In the genomic region with DNA sequence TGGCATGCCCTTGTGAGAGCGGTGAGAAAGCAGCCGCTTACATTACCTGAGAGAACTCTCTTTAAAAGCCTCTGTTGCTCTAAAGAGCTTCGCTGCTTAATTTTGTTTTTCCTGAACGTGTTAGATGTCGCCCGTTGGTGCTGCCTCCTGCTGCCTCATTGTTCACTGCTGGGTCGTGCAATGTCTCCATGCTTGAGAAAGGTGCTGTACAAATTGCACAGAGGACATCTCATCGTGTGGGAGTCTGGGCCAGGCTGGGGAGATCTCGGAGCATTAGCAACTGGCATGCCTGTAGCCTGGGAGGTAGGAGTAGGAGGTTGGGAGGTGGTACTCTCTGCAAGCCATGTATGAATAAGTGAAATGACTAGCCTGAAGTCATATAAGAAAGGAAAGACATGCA, we compare ENCODE assay signal across 24 cellular contexts.
A peak's percentile ranks its signal among the peaks of the same experiment; 100 is the strongest.
DNase-seq lines count a peak whose midpoint lies in the region; ATAC-seq, FAIRE-seq and TF ChIP-seq lines count a peak whose summit lies in the region.
"Had no signal": no experiment of that assay in that cellular context is flagged by ENCODE, and none has a peak within 500 bp of the region (broad histone marks: within the 10 kb centered on the region; RNA-seq: fewer than 3 reads in every experiment).

No MANE protein-coding gene starts in this region.

- H2BK120ac ChIP-seq in H1 (replicated peaks; ENCODE audit: low read depth, low read length) = no peak overlapping the region
- no peak overlapping the region for H2BK120ac ChIP-seq in neuronal stem cell (ENCODE audit: low read depth, low read length)

- H3K27ac ChIP-seq in H1 (ENCODE audit: low read depth, low read length) (no peak overlapping the region), neuronal stem cell (replicated peaks; ENCODE audit: low read length) (no peak overlapping the region), temporal lobe (ENCODE audit: low read depth, low read length) (peak overlapping the region; percentile 27)
- H3K27ac ChIP-seq: A549; BLaER1 treated with 17β-estradiol and CSF1 and Interleukin-3, amounts not matched to agents 10 nM and 100 nM had no signal

- H3K4me3 ChIP-seq in H1 (ENCODE audit: extremely low read depth in 1 of 4, insufficient read depth in 2 of 4, low read depth in 3 of 4, low read length in 4 of 4) = no peak overlapping the region
- H3K4me3 ChIP-seq in neuronal stem cell (ENCODE audit: low read length in 2 of 2) = no peak overlapping the region
- H3K4me3 ChIP-seq: A549; BLaER1 treated with 17β-estradiol and CSF1 and Interleukin-3, amounts not matched to agents 10 nM and 100 nM; HAP-1 had no signal

- H2BK5ac ChIP-seq in H1 (ENCODE audit: low read depth, low read length) (no peak overlapping the region), neuronal stem cell (ENCODE audit: low read length) (no peak overlapping the region)

- H3K9me3 Mint-ChIP-seq in activated CD8-positive, alpha-beta T cell treated with anti-CD3 and anti-CD28 coated beads for 36 hours = peaks cover 2% of the 10 kb centered on the region

- no peaks in the 10 kb centered on the region for H3K27me3 Mint-ChIP-seq in activated CD8-positive, alpha-beta T cell treated with anti-CD3 and anti-CD28 coated beads for 36 hours
- H3K27me3 Mint-ChIP-seq: CD4-positive, alpha-beta T cell had no signal

- H3K27me3 ChIP-seq in H1 (replicated peaks in 1 of 4; ENCODE audit: control insufficient read depth in 3 of 4, extremely low read depth in 1 of 4, insufficient read depth in 3 of 4, low read length in 3 of 4) (no peaks in the 10 kb centered on the region), neuronal stem cell (ENCODE audit: control insufficient read depth in 3 of 3, insufficient read depth in 3 of 3, low read depth in 1 of 3, low read length in 3 of 3) (no peaks in the 10 kb centered on the region)
- H3K27me3 ChIP-seq: BE2C; BLaER1 treated with 17β-estradiol and CSF1 and Interleukin-3, amounts not matched to agents 10 nM and 100 nM had no signal

- H3K18ac ChIP-seq in H1 (ENCODE audit: extremely low read depth, low read length) = no peak overlapping the region
- no peak overlapping the region for H3K18ac ChIP-seq in neuronal stem cell (ENCODE audit: low read length)

- H3K4me1 ChIP-seq in H1 (replicated peaks in 1 of 4; ENCODE audit: control insufficient read depth in 3 of 4, insufficient read depth in 4 of 4, low read length in 3 of 4) (no peaks in the 10 kb centered on the region), neuronal stem cell (ENCODE audit: control insufficient read depth in 2 of 2, insufficient read depth in 1 of 2, low read depth in 1 of 2, low read length in 2 of 2) (peaks cover 2 to 3% of the 10 kb centered on the region in 2 donors)
- H3K4me1 ChIP-seq: A549; BE2C; BLaER1 treated with 17β-estradiol and CSF1 and Interleukin-3, amounts not matched to agents 10 nM and 100 nM; HAP-1 had no signal

- intact Hi-C loops in activated CD8-positive, alpha-beta T cell treated with anti-CD3 and anti-CD28 coated beads for 36 hours (cut with micrococcal nuclease) = no loop called here

- H3K36me3 ChIP-seq in H1 (ENCODE audit: control insufficient read depth in 2 of 4, insufficient read depth in 4 of 4, low read length in 3 of 4) (no peaks in the 10 kb centered on the region), neuronal stem cell (replicated peaks in 1 of 2; ENCODE audit: control insufficient read depth in 2 of 2, insufficient read depth in 2 of 2, low read length in 2 of 2) (peaks cover 0 to 12% of the 10 kb centered on the region in 2 donors)
- H3K36me3 ChIP-seq: BE2C; BLaER1 treated with 17β-estradiol and CSF1 and Interleukin-3, amounts not matched to agents 10 nM and 100 nM; HAP-1 had no signal

- H3K4ac ChIP-seq in H1 (replicated peaks; ENCODE audit: insufficient read length, low read depth, low read length) = no peak overlapping the region
- no peak overlapping the region for H3K4ac ChIP-seq in neuronal stem cell (ENCODE audit: low read length)

- DNase-seq in NCI-H146 (lab: John Stamatoyannopoulos, UW) (peak; percentile 67), H1 (ENCODE audit: low read depth in 1 of 2, low spot score in 2 of 2) (no peak), neuronal stem cell (ENCODE audit: low spot score) (no peak), HuH-7 (ENCODE audit: low spot score) (no peak), NCI-H2107 (lab: John Stamatoyannopoulos, UW) (no peak)
- no peak for DNase-seq in activated CD8-positive, alpha-beta T cell treated with anti-CD3 and anti-CD28 coated beads for 36 hours
- DNase-seq: 8988T; ACHN; AML-193; BE2C; Calu3; CD4-positive, alpha-beta T cell; COR-L47; DMS53; DMS79 treated with DMSO at 0.1 percent for 48 hours; GF-D8; HFFc6 had no signal

- peak overlapping the region; percentile 20; the same call in 1 of the 2 replicates for H2AFZ ChIP-seq in H1 (ENCODE audit: low read length)
- H2AFZ ChIP-seq in neuronal stem cell (ENCODE audit: low read length) = no peak overlapping the region

- no peak overlapping the region for H2BK20ac ChIP-seq in H1 (ENCODE audit: low read length)

- H2BK15ac ChIP-seq in H1 (ENCODE audit: low read length) (no peak overlapping the region), neuronal stem cell (ENCODE audit: low read length) (no peak overlapping the region)

- no peak for FAIRE-seq in H1 (lab: Jason Lieb, UNC)
- FAIRE-seq: A549, GM12891, GM18507 had no signal

- no peak overlapping the region for H2BK12ac ChIP-seq in H1 (ENCODE audit: low read depth, low read length)
- no peak overlapping the region for H2BK12ac ChIP-seq in neuronal stem cell (ENCODE audit: low read length)

- H4K5ac ChIP-seq in H1 (ENCODE audit: insufficient read length, low read depth, low read length) = no peak overlapping the region

- no peak overlapping the region for H3K4me3 Mint-ChIP-seq in activated CD8-positive, alpha-beta T cell treated with anti-CD3 and anti-CD28 coated beads for 36 hours
- H3K4me3 Mint-ChIP-seq: CD14-positive monocyte; CD4-positive, alpha-beta T cell; HFFc6 had no signal

- H4K20me1 ChIP-seq in H1 (replicated peaks in 1 of 2; ENCODE audit: control insufficient read depth in 1 of 2, insufficient read depth in 2 of 2, low read length in 2 of 2) = no peaks in the 10 kb centered on the region
- H4K20me1 ChIP-seq: BLaER1 treated with 17β-estradiol and CSF1 and Interleukin-3, amounts not matched to agents 10 nM and 100 nM had no signal

- H3K4me1 Mint-ChIP-seq in activated CD8-positive, alpha-beta T cell treated with anti-CD3 and anti-CD28 coated beads for 36 hours (ENCODE audit: low read depth) = no peaks in the 10 kb centered on the region
- H3K4me1 Mint-ChIP-seq: CD14-positive monocyte had no signal

- H3K14ac ChIP-seq in H1 (ENCODE audit: insufficient read length) = no peak overlapping the region
- H3K14ac ChIP-seq in neuronal stem cell (ENCODE audit: low read length) = no peak overlapping the region

- no peak for TF ChIP-seq EP300 in H1 (IDR thresholded peaks at IDR 0.05; ENCODE audit: borderline replicate concordance in 1 of 2, low read depth in 2 of 2, low read length in 2 of 2)

- no peak overlapping the region for H3K56ac ChIP-seq in H1 (replicated peaks; ENCODE audit: insufficient read length, low read depth, low read length)

- no peak overlapping the region for H3K4me2 ChIP-seq in H1 (ENCODE audit: insufficient read depth in 1 of 2, low read depth in 2 of 2, low read length in 2 of 2)
- H3K4me2 ChIP-seq in neuronal stem cell (ENCODE audit: insufficient read depth, low read length, poor library complexity, severe bottlenecking) = no peak overlapping the region
- H3K4me2 ChIP-seq: A549; BLaER1 treated with 17β-estradiol and CSF1 and Interleukin-3, amounts not matched to agents 10 nM and 100 nM had no signal

- no peak overlapping the region for H2AK5ac ChIP-seq in H1 (ENCODE audit: low read depth, low read length)
- H2AK5ac ChIP-seq in neuronal stem cell (ENCODE audit: low read depth, low read length) = no peak overlapping the region

- no peaks in the 10 kb centered on the region for H3K36me3 Mint-ChIP-seq in activated CD8-positive, alpha-beta T cell treated with anti-CD3 and anti-CD28 coated beads for 36 hours (ENCODE audit: low read depth)
- H3K36me3 Mint-ChIP-seq: CD14-positive monocyte had no signal

- 95% methylated on average over 9 of the region's 9 CpGs; no CpG with 5 or more reads in 1 of the 2 experiments for WGBS in H1 (ENCODE audit: extremely low coverage in 1 of 2, insufficient coverage in 1 of 2, insufficient read length in 1 of 2, insufficient replicate concordance in 2 of 2, low coverage in 1 of 2, low lambda C conversion rate in 2 of 2, missing lambda C conversion rate in 1 of 2), 2 experiments
- WGBS in neuronal stem cell (ENCODE audit: extremely low coverage in 2 of 2, insufficient read length in 2 of 2, insufficient replicate concordance in 1 of 2), 2 donors = no CpG with 5 or more reads among the region's 9 CpGs

- CTCF ChIA-PET in H1 (lab: Charles Lee; ENCODE audit: partially characterized antibody) = interaction anchor here (1.1 to 2.5 kb wide), 2 partner anchors 13 to 480 kb away, joined by 3 to 5 read pairs; no protein-coding TSS in a partner anchor
- CTCF ChIA-PET in activated CD8-positive, alpha-beta T cell treated with anti-CD3 and anti-CD28 coated beads for 36 hours (lab: Charles Lee) = no interaction called here

- no peaks in the 10 kb centered on the region for H3K23me2 ChIP-seq in H1 (ENCODE audit: low read depth, low read length)

- no peak for TF ChIP-seq POLR2A in H1 (IDR thresholded peaks at IDR 0.05; ENCODE audit: control extremely low read depth in 1 of 2, low read depth in 2 of 2, low read length in 2 of 2)

- POLR2A ChIA-PET in H1 (lab: Charles Lee; ENCODE audit: partially characterized antibody) = no interaction called here
- POLR2A ChIA-PET in activated CD8-positive, alpha-beta T cell treated with anti-CD3 and anti-CD28 coated beads for 36 hours (lab: Charles Lee) = no interaction called here

- no peak for ATAC-seq in activated CD8-positive, alpha-beta T cell treated with anti-CD3 and anti-CD28 coated beads for 36 hours
- ATAC-seq: A549 had no signal

- no peaks in the 10 kb centered on the region for H3K79me2 ChIP-seq in H1 (ENCODE audit: control insufficient read depth in 1 of 2, insufficient read depth in 2 of 2, low read length in 2 of 2)

- no peak overlapping the region for H4K8ac ChIP-seq in H1 (ENCODE audit: extremely low read depth, insufficient read depth, low read length)
- H4K8ac ChIP-seq in neuronal stem cell (ENCODE audit: low read depth, low read length) = no peak overlapping the region

- TF ChIP-seq RAD21 in H1 (IDR thresholded peaks at IDR 0.05 in 1 of 2, conservative IDR thresholded peaks at IDR 0.05 in 1 of 2; ENCODE audit: low read depth in 2 of 2, low read length in 2 of 2) = no peak

- H4K91ac ChIP-seq in H1 (replicated peaks; ENCODE audit: insufficient read length, low read length) = no peak overlapping the region
- H4K91ac ChIP-seq in neuronal stem cell (ENCODE audit: low read depth, low read length, poor library complexity) = no peak overlapping the region

- no peaks in the 10 kb centered on the region for H3K9me3 ChIP-seq in H1 (ENCODE audit: insufficient read depth in 2 of 2, low read depth in 1 of 2, low read length in 1 of 2)
- no peaks in the 10 kb centered on the region for H3K9me3 ChIP-seq in neuronal stem cell (replicated peaks in 1 of 2; ENCODE audit: control insufficient read depth in 2 of 2, insufficient read depth in 1 of 2, low read depth in 1 of 2, low read length in 2 of 2)
- H3K9me3 ChIP-seq: A549; BE2C; BLaER1 treated with 17β-estradiol and CSF1 and Interleukin-3, amounts not matched to agents 10 nM and 100 nM had no signal

- no peak overlapping the region for H3K27ac Mint-ChIP-seq in activated CD8-positive, alpha-beta T cell treated with anti-CD3 and anti-CD28 coated beads for 36 hours
- H3K27ac Mint-ChIP-seq: CD14-positive monocyte; CD4-positive, alpha-beta T cell; HFFc6 had no signal

- no peaks in the 10 kb centered on the region for H3K79me1 ChIP-seq in H1 (ENCODE audit: low read depth, low read length)
- H3K79me1 ChIP-seq in neuronal stem cell (ENCODE audit: low read depth, low read length) = no peaks in the 10 kb centered on the region

- no peak for TF ChIP-seq CTCF in H1 (IDR thresholded peaks at IDR 0.05; ENCODE audit: control extremely low read depth in 1 of 3, insufficient read depth in 1 of 3, low read depth in 1 of 3, low read length in 3 of 3)
- no peak for TF ChIP-seq CTCF in activated CD8-positive, alpha-beta T cell treated with anti-CD3 and anti-CD28 coated beads for 36 hours (IDR thresholded peaks at IDR 0.05)

- H3K23ac ChIP-seq in H1 (ENCODE audit: insufficient read length) (no peak overlapping the region), neuronal stem cell (ENCODE audit: low read depth, low read length, poor library complexity) (no peak overlapping the region)

- H3K9ac ChIP-seq in H1 (replicated peaks in 1 of 4; ENCODE audit: extremely low read depth in 1 of 4, low read depth in 3 of 4, low read length in 3 of 4) (no peak overlapping the region), neuronal stem cell (ENCODE audit: low read depth, low read length, poor library complexity) (peak overlapping the region; percentile 9)
- H3K9ac ChIP-seq: BLaER1 treated with 17β-estradiol and CSF1 and Interleukin-3, amounts not matched to agents 10 nM and 100 nM had no signal
